ENCODE assay signal across 1 cellular context in the genomic region with DNA sequence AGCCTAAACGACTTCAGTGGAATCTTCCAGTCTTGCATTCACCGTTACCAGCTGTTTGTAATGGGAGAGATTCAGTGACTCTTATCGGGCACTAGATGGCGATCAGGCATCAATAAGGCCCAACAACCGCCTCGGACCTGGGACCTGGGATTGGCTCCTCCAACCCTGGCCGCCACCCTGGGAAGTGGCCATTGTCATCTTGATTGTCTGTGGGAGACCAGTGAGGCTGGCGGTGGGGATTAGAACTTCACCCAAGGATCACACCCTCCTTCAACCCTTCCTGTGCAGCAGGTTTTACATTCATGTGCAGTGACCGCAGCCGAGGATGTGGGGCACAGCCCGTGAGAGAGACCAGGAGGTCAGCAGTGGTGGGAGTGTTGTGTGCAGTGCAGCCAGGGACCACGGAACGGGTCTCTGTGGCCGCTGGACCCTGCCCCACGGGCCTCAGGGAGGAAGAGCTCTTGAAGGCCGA.
TF ChIP-seq lines count a peak whose summit lies in the region.

No MANE protein-coding gene starts in this region.

TF ChIP-seq in GM23338, 12 proteins besides CTCF, POLR2A, EP300 and RAD21 (continued from another document):
- TF ChIP-seq ZNF462 (CRISPR knock-in tag; IDR thresholded peaks at IDR 0.05), result peak; percentile 29; the same call in 1 of the 2 replicates
- TF ChIP-seq EZH2 (IDR thresholded peaks at IDR 0.05; ENCODE audit: low read depth, unreplicated experiment), result no peak
- no peak for TF ChIP-seq ETS1 (IDR thresholded peaks at IDR 0.05)
- no peak for TF ChIP-seq EZH2phosphoT487 (IDR thresholded peaks at IDR 0.05; ENCODE audit: unreplicated experiment)
